25 cellular contexts compared by ENCODE assay signal in the genomic region with DNA sequence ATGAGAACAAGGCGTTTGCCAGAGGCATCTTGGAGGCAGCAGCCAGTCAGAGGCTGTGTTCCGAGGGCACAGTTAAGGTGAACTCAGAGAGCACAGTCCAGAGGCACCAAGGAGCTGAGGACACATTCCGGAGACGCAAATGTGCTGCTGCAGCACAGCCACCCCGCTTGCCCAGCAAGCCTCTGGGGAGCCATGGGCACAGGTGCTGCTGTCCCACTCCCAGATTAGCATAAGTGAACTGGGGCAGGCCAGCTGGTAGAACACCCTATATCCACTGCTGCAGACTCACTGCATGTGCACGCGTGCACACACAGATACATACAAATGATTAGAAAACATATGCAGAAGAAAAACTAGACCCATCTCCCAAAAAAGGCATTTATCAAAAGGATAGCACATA.
"Had no signal": no experiment of that assay in that cellular context is flagged by ENCODE, and none has a peak within 500 bp of the region (broad histone marks: within the 10 kb centered on the region; RNA-seq: fewer than 3 reads in every experiment).

No MANE protein-coding gene starts in this region.

- H3K36me3 ChIP-seq: colonic mucosa, gastrocnemius medialis, left lung, right atrium auricular region, stomach had no signal

- H2AFZ ChIP-seq: parathyroid adenoma had no signal

- DNase-seq: colonic mucosa; effector CD8-positive, alpha-beta T cell; endodermal cell; foreskin fibroblast; gastrocnemius medialis; heart right ventricle; hippocampal formation; left cardiac atrium; left lung; mesenchymal stem cell; mucosa of descending colon; naive B cell; stimulated activated CD4-positive, alpha-beta T cell treated with anti-CD3 and anti-CD28 coated beads, Interleukin-12 subunit alpha, Interleukin-12 subunit beta, amount 100 ng/mL, for 4 hours; stimulated activated CD4-positive, alpha-beta T cell treated with anti-CD3 and anti-CD28 coated beads, Interleukin-1b, Interleukin-23, amount 100 ng/mL, for 48 hours; stimulated activated CD4-positive, alpha-beta T cell treated with anti-CD3 and anti-CD28 coated beads, Interleukin-4, amount 100 ng/mL, for 1 hour; stimulated activated CD8-positive, alpha-beta memory T cell treated with anti-CD3 and anti-CD28 coated beads, Interleukin-4, amount 100 ng/mL, for 48 hours; stimulated activated naive CD4-positive, alpha-beta T cell treated with Interleukin-2 at 50 U/mL for 16 hours; stomach; substantia nigra; testis; tibial artery had no signal

- H3K79me2 ChIP-seq: parathyroid adenoma had no signal

- H3K4me3 ChIP-seq: colonic mucosa, gastrocnemius medialis, heart right ventricle, left lung, mucosa of descending colon, right atrium auricular region, smooth muscle cell, stomach, testis, tibial artery had no signal

- H3K4me1 ChIP-seq: colonic mucosa, left lung, parathyroid adenoma, right atrium auricular region, stomach, testis had no signal

- H3K9me3 ChIP-seq: colonic mucosa, gastrocnemius medialis, heart right ventricle, left lung, mucosa of descending colon, right atrium auricular region, stomach, testis, tibial artery had no signal

- H3K4me2 ChIP-seq: smooth muscle cell had no signal

- H3K27ac ChIP-seq: colonic mucosa, epithelial cell of prostate, gastrocnemius medialis, heart right ventricle, left lung, parathyroid adenoma, right atrium auricular region, stomach, testis, tibial artery had no signal

- H3K9ac ChIP-seq: parathyroid adenoma had no signal

- H3K27me3 ChIP-seq: colonic mucosa, gastrocnemius medialis, right atrium auricular region, testis, tibial artery had no signal
